ENCODE assay signal across 12 cellular contexts in the genomic region with DNA sequence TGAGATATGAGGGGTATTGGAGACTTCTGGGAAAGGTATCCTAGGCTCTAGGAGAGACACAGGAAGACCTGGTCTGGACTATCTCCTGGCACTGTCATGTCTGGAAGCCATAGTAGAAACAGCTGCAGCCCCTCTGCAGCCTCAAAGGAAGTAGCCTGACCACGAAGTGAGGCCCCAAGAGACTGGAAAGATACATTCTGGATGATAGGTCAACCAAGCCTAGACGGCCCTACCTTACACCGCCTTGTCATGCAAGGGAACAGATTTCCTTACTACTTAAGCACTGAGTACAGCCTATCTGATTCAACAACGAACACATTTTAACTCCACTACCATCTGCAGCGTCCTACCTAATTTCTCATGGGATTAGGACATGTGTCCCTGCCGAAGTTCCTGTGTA. TPM values are rescaled to one million over a fixed set of nuclear protein-coding genes. Genes with fewer than 3 reads are reported as not detected.
A peak's percentile ranks its signal among the peaks of the same experiment; 100 is the strongest.
DNase-seq lines count a peak whose midpoint lies in the region; ATAC-seq, FAIRE-seq and TF ChIP-seq lines count a peak whose summit lies in the region.
"Had no signal": no experiment of that assay in that cellular context is flagged by ENCODE, and none has a peak within 500 bp of the region (broad histone marks: within the 10 kb centered on the region; RNA-seq: fewer than 3 reads in every experiment).

No MANE protein-coding gene starts in this region.

- H3K27ac ChIP-seq in DND-41 (ENCODE audit: low read length) (peak overlapping the region; percentile 52), colonic mucosa (peak overlapping the region; percentile 24), gastrocnemius medialis (peak overlapping the region; percentile 88 to 94 (median 92))
- H3K27ac ChIP-seq: KMS-11 had no signal

- H3K4me3 ChIP-seq in DND-41 (ENCODE audit: low read depth in 1 of 2, low read length in 2 of 2) (no peak overlapping the region), colonic mucosa (no peak overlapping the region), gastrocnemius medialis (peak overlapping the region in 2 of 4 donors; percentile 30 to 35), MG63 (no peak overlapping the region)

- H3K27me3 ChIP-seq in DND-41 (ENCODE audit: insufficient read depth, low read length, poor library complexity) (no peaks in the 10 kb centered on the region), colonic mucosa (no peaks in the 10 kb centered on the region), gastrocnemius medialis (no peaks in the 10 kb centered on the region), MG63 (no peaks in the 10 kb centered on the region)

- ATAC-seq in DND-41 (ENCODE audit: insufficient read depth, low read depth) (peak; percentile 79), gastrocnemius medialis (peak; percentile 21 to 32), HG03460 (IDR thresholded peaks at IDR 0.05; ENCODE audit: unreplicated experiment) (no peak)
- ATAC-seq: activated T-cell treated with anti-CD3 and anti-CD28 coated beads, Interleukin-2, amount 50 U/mL, for 4 hours; Panc1 had no signal

- H3K4me1 ChIP-seq in DND-41 (ENCODE audit: insufficient read depth, low read length) = peaks cover 15% of the 10 kb centered on the region
- H3K4me1 ChIP-seq in colonic mucosa = no peaks in the 10 kb centered on the region
- H3K4me1 ChIP-seq in gastrocnemius medialis = peaks cover 51 to 57% of the 10 kb centered on the region in 2 donors

- FAIRE-seq in D721Med (lab: Jason Lieb, UNC) = no peak
- FAIRE-seq: GM12892 had no signal

- intact Hi-C loops in colonic mucosa (cut with DNase I) (no loop called here), gastrocnemius medialis (cut with DNase I; ENCODE audit: low total_unique reads) (loop anchor here (2.0 kb wide), 2 partner anchors 18 to 32 kb away; partner anchors contain the start of genes UQCR10 and ZMAT5)

- no peak overlapping the region for H3K4me2 ChIP-seq in DND-41 (ENCODE audit: insufficient read depth, low read length)
- H3K4me2 ChIP-seq: KMS-11 had no signal

- H3K9ac ChIP-seq in DND-41 (ENCODE audit: low read depth, low read length) = no peak overlapping the region
- H3K9ac ChIP-seq in colonic mucosa (ENCODE audit: low read depth in 2 of 2, low read length in 2 of 2) = no peak overlapping the region
- H3K9ac ChIP-seq: KMS-11 had no signal

- H4K20me1 ChIP-seq in DND-41 (ENCODE audit: insufficient read depth, low read length) = peaks cover 9% of the 10 kb centered on the region; the same call in 1 of the 2 replicates

- TF ChIP-seq POLR2A in gastrocnemius medialis (IDR thresholded peaks at IDR 0.05) = no peak

- H3K9me3 ChIP-seq in DND-41 (ENCODE audit: insufficient read depth, low read length, severe bottlenecking) = no peaks in the 10 kb centered on the region
- no peaks in the 10 kb centered on the region for H3K9me3 ChIP-seq in colonic mucosa
- no peaks in the 10 kb centered on the region for H3K9me3 ChIP-seq in gastrocnemius medialis
- H3K9me3 ChIP-seq in MG63 = no peaks in the 10 kb centered on the region

- no peak for TF ChIP-seq CTCF in DND-41 (IDR thresholded peaks at IDR 0.05; ENCODE audit: borderline replicate concordance, extremely low read depth, low read length, poor library complexity, severe bottlenecking)
- TF ChIP-seq CTCF in colonic mucosa (IDR thresholded peaks at IDR 0.05) = no peak
- TF ChIP-seq CTCF in gastrocnemius medialis (IDR thresholded peaks at IDR 0.05 in 4 of 5, conservative IDR thresholded peaks at IDR 0.05 in 1 of 5) = no peak
- no peak for TF ChIP-seq CTCF in D721Med (IDR thresholded peaks at IDR 0.05; ENCODE audit: insufficient read depth, missing control alignments)

- no peaks in the 10 kb centered on the region for H3K79me2 ChIP-seq in DND-41 (ENCODE audit: insufficient read depth, low read length)

- no peak overlapping the region for H2AFZ ChIP-seq in DND-41 (ENCODE audit: low read depth, low read length)

- in situ Hi-C loops in gastrocnemius medialis (cut with MboI; ENCODE audit: low sequenced_read_pairs in 4 of 4) = no loop called here

- DNase-seq in DND-41 (peak; percentile 53), HT1080 (ENCODE audit: low read depth) (peak; percentile 22), colonic mucosa (no peak), gastrocnemius medialis (no peak), D721Med (ENCODE audit: insufficient read length, low spot score) (no peak), EL (no peak), MG63 (no peak)
- DNase-seq: activated T-cell treated with anti-CD3 and anti-CD28 coated beads, Interleukin-2, amount 50 U/mL, for 4 hours had no signal

- H3K36me3 ChIP-seq in DND-41 (ENCODE audit: insufficient read depth, low read length) = peaks cover 79% of the 10 kb centered on the region
- no peaks in the 10 kb centered on the region for H3K36me3 ChIP-seq in colonic mucosa
- H3K36me3 ChIP-seq in gastrocnemius medialis = peaks cover 0 to 36% of the 10 kb centered on the region in 2 donors
- H3K36me3 ChIP-seq in MG63 = peaks cover 44% of the 10 kb centered on the region

RNA-seq across cellular contexts. Expression of gene UQCR10, which starts 31.1 kb away (rescaled TPM):
- 163 and 177 TPM in 2 replicates for total RNA-seq in HT1080 (2014; rRNA removed; shearing (Covaris generic))
- polyA plus RNA-seq in HT1080 (2015; cell fraction: cytosol; rRNA removed) = 43.2 and 76.4 TPM in 2 replicates
- polyA plus RNA-seq in HT1080 (2015; cell fraction: nucleus; rRNA removed) = 21.6 and 22.0 TPM in 2 replicates
- total RNA-seq in colonic mucosa (100 to 1,000 TPM; 171 to 217 TPM), gastrocnemius medialis (100 to 1,000 TPM; 119 to 261 (median 179) TPM)
- total RNA-seq in MG63 (2014; rRNA removed; shearing (Covaris generic); ENCODE audit: low replicate concordance) = 46.4 and 71.1 TPM in 2 replicates

RNA-seq across cellular contexts. Expression of gene ZMAT5, which starts 31.5 kb away (rescaled TPM):
- 18.0 TPM in 2 replicates for total RNA-seq in HT1080 (2014; rRNA removed; shearing (Covaris generic))
- polyA plus RNA-seq in HT1080 (2015; cell fraction: cytosol; rRNA removed) = 13.4 and 15.6 TPM in 2 replicates
- 10.4 and 14.5 TPM in 2 replicates for polyA plus RNA-seq in HT1080 (2015; cell fraction: nucleus; rRNA removed)
- total RNA-seq in colonic mucosa (10 to 100 TPM; 11.9 to 14.3 TPM), gastrocnemius medialis (10 to 100 TPM; 23.8 to 38.6 (median 33.8) TPM)
- total RNA-seq in MG63 (2014; rRNA removed; shearing (Covaris generic); ENCODE audit: low replicate concordance) = 33.2 and 38.9 TPM in 2 replicates

RNA-seq across cellular contexts. Expression of gene ASCC2, which starts 39.8 kb away (rescaled TPM):
- 48.0 and 49.1 TPM in 2 replicates for total RNA-seq in HT1080 (2014; rRNA removed; shearing (Covaris generic))
- polyA plus RNA-seq in HT1080 (2015; cell fraction: cytosol; rRNA removed) = 38.7 and 39.7 TPM in 2 replicates
- polyA plus RNA-seq in HT1080 (2015; cell fraction: nucleus; rRNA removed) = 48.7 and 60.7 TPM in 2 replicates
- total RNA-seq in colonic mucosa (10 to 100 TPM; 52.8 to 77.0 TPM), gastrocnemius medialis (10 to 100 TPM; 26.4 to 45.2 (median 35.6) TPM)
- 36.2 and 37.8 TPM in 2 replicates for total RNA-seq in MG63 (2014; rRNA removed; shearing (Covaris generic); ENCODE audit: low replicate concordance)

Comparison
In these comparisons a context has a peak if more than half of its experiments do, and no peak if none do; other contexts are left out.
1. DNase-seq: peak in DND-41 (single experiment) and HT1080 (single experiment); none in colonic mucosa (single experiment), gastrocnemius medialis (0 of 2), D721Med (single experiment), EL (single experiment) and MG63 (single experiment).
2. H3K27ac ChIP-seq: peak in every context shown above with its lines; median percentile 92 in gastrocnemius medialis; 52 in DND-41; 24 in colonic mucosa.